Comparison of ENCODE assay signal across 23 cellular contexts in genomic region chr7:74725840-74726239, GRCh38. TPM values are rescaled to one million over a fixed set of nuclear protein-coding genes. Genes with fewer than 3 reads are reported as not detected.
DNase-seq lines count a peak whose midpoint lies in the region; ATAC-seq and TF ChIP-seq lines count a peak whose summit lies in the region.
"Had no signal": no experiment of that assay in that cellular context is flagged by ENCODE, and none has a peak within 500 bp of the region (broad histone marks: within the 10 kb centered on the region; RNA-seq: fewer than 3 reads in every experiment).

No MANE protein-coding gene starts in this region.

- peaks cover 2% of the 10 kb centered on the region for H3K4me1 Mint-ChIP-seq in activated CD8-positive, alpha-beta T cell treated with anti-CD3 and anti-CD28 coated beads for 36 hours (ENCODE audit: low read depth)
- H3K4me1 Mint-ChIP-seq in activated CD8-positive, alpha-beta T cell treated with anti-CD3 and anti-CD28 coated beads, Interleukin-2, amount 10 ng/mL, durations not matched to agents 7 days and 5 days (ENCODE audit: low read depth), result no peaks in the 10 kb centered on the region
- H3K4me1 Mint-ChIP-seq in CD8-positive, alpha-beta memory T cell, result peaks cover 0 to 5% (median 3%) of the 10 kb centered on the region in 3 donors
- H3K4me1 Mint-ChIP-seq in activated T-helper 17 cell treated with anti-CD3 and anti-CD28 coated beads, Interleukin-2, amount 50 U/mL, for 72 hours, result peaks cover 5% of the 10 kb centered on the region
- H3K4me1 Mint-ChIP-seq in chondrocyte (ENCODE audit: low read depth), result no peaks in the 10 kb centered on the region

- no peaks in the 10 kb centered on the region for H3K9me3 Mint-ChIP-seq in activated CD8-positive, alpha-beta T cell treated with anti-CD3 and anti-CD28 coated beads for 36 hours
- H3K9me3 Mint-ChIP-seq in activated CD8-positive, alpha-beta T cell treated with anti-CD3 and anti-CD28 coated beads, Interleukin-2, amount 10 ng/mL, durations not matched to agents 7 days and 5 days (ENCODE audit: insufficient read depth), result no peaks in the 10 kb centered on the region
- no peaks in the 10 kb centered on the region for H3K9me3 Mint-ChIP-seq in CD8-positive, alpha-beta memory T cell
- no peaks in the 10 kb centered on the region for H3K9me3 Mint-ChIP-seq in activated T-helper 17 cell treated with anti-CD3 and anti-CD28 coated beads, Interleukin-2, amount 50 U/mL, for 72 hours
- no peaks in the 10 kb centered on the region for H3K9me3 Mint-ChIP-seq in chondrocyte (ENCODE audit: low read depth)
- H3K9me3 Mint-ChIP-seq: CD4-positive, CD25-positive, alpha-beta regulatory T cell had no signal

- no peaks in the 10 kb centered on the region for H3K4me1 ChIP-seq in CD8-positive, alpha-beta memory T cell (ENCODE audit: insufficient read depth, low read length)
- H3K4me1 ChIP-seq in psoas muscle, result peaks cover 23% of the 10 kb centered on the region
- H3K4me1 ChIP-seq: BE2C had no signal

- H3K4me3 ChIP-seq in CD8-positive, alpha-beta memory T cell (ENCODE audit: low read length), result no peak overlapping the region
- no peak overlapping the region for H3K4me3 ChIP-seq in psoas muscle
- H3K4me3 ChIP-seq: GM12878, MG63 had no signal

- CTCF ChIA-PET in activated CD8-positive, alpha-beta T cell treated with anti-CD3 and anti-CD28 coated beads for 36 hours (lab: Charles Lee), result interaction anchor here (1.7 kb wide), 1 partner anchor 15 kb away, joined by 5 read pairs; no protein-coding TSS in a partner anchor
- CTCF ChIA-PET in activated CD8-positive, alpha-beta T cell treated with anti-CD3 and anti-CD28 coated beads, Interleukin-2, amount 10 ng/mL, durations not matched to agents 7 days and 5 days (lab: Charles Lee), result no interaction called here
- CTCF ChIA-PET in CD8-positive, alpha-beta memory T cell (lab: Charles Lee), result no interaction called here

- no peaks in the 10 kb centered on the region for H3K27me3 Mint-ChIP-seq in activated CD8-positive, alpha-beta T cell treated with anti-CD3 and anti-CD28 coated beads for 36 hours
- H3K27me3 Mint-ChIP-seq in activated CD8-positive, alpha-beta T cell treated with anti-CD3 and anti-CD28 coated beads, Interleukin-2, amount 10 ng/mL, durations not matched to agents 7 days and 5 days (ENCODE audit: low read depth), result no peaks in the 10 kb centered on the region
- H3K27me3 Mint-ChIP-seq in CD8-positive, alpha-beta memory T cell, result no peaks in the 10 kb centered on the region
- no peaks in the 10 kb centered on the region for H3K27me3 Mint-ChIP-seq in activated T-helper 17 cell treated with anti-CD3 and anti-CD28 coated beads, Interleukin-2, amount 50 U/mL, for 72 hours
- H3K27me3 Mint-ChIP-seq in chondrocyte (ENCODE audit: low read depth), result no peaks in the 10 kb centered on the region
- H3K27me3 Mint-ChIP-seq: CD4-positive, CD25-positive, alpha-beta regulatory T cell had no signal

- peaks cover 10% of the 10 kb centered on the region for H3K36me3 Mint-ChIP-seq in activated CD8-positive, alpha-beta T cell treated with anti-CD3 and anti-CD28 coated beads for 36 hours (ENCODE audit: low read depth)
- H3K36me3 Mint-ChIP-seq in activated CD8-positive, alpha-beta T cell treated with anti-CD3 and anti-CD28 coated beads, Interleukin-2, amount 10 ng/mL, durations not matched to agents 7 days and 5 days (ENCODE audit: low read depth), result peaks cover 14% of the 10 kb centered on the region
- peaks cover 0 to 43% (median 20%) of the 10 kb centered on the region in 3 donors for H3K36me3 Mint-ChIP-seq in CD8-positive, alpha-beta memory T cell
- peaks cover 42% of the 10 kb centered on the region for H3K36me3 Mint-ChIP-seq in activated T-helper 17 cell treated with anti-CD3 and anti-CD28 coated beads, Interleukin-2, amount 50 U/mL, for 72 hours (ENCODE audit: low read depth)
- H3K36me3 Mint-ChIP-seq in chondrocyte (ENCODE audit: low read depth), result peaks cover 12% of the 10 kb centered on the region

- no peaks in the 10 kb centered on the region for H3K27me3 ChIP-seq in CD8-positive, alpha-beta memory T cell (ENCODE audit: insufficient read depth, low read length, poor library complexity, severe bottlenecking)
- H3K27me3 ChIP-seq in psoas muscle (ENCODE audit: insufficient read depth in 3 of 3, low read length in 2 of 3), result no peaks in the 10 kb centered on the region
- H3K27me3 ChIP-seq: BE2C, MG63 had no signal

- ATAC-seq in activated CD8-positive, alpha-beta T cell treated with anti-CD3 and anti-CD28 coated beads for 36 hours, result no peak
- ATAC-seq in activated CD8-positive, alpha-beta T cell treated with anti-CD3 and anti-CD28 coated beads, Interleukin-2, amount 10 ng/mL, durations not matched to agents 7 days and 5 days, result no peak
- no peak for ATAC-seq in activated T-helper 17 cell treated with anti-CD3 and anti-CD28 coated beads, Interleukin-2, amount 50 U/mL, for 72 hours (replicated peaks)
- ATAC-seq in psoas muscle, result peak in 1 of 4 donors; percentile 38
- ATAC-seq: GM12878 had no signal

- no peak for TF ChIP-seq CTCF in activated CD8-positive, alpha-beta T cell treated with anti-CD3 and anti-CD28 coated beads for 36 hours (IDR thresholded peaks at IDR 0.05)
- TF ChIP-seq CTCF in psoas muscle (IDR thresholded peaks at IDR 0.05), result no peak
- no peak for TF ChIP-seq CTCF in chondrocyte (IDR thresholded peaks at IDR 0.05)

- no peaks in the 10 kb centered on the region for H3K9me3 ChIP-seq in CD8-positive, alpha-beta memory T cell (ENCODE audit: low read length)
- H3K9me3 ChIP-seq in psoas muscle, result no peaks in the 10 kb centered on the region
- H3K9me3 ChIP-seq: BE2C, MG63 had no signal

- intact Hi-C loops in activated CD8-positive, alpha-beta T cell treated with anti-CD3 and anti-CD28 coated beads for 36 hours (cut with micrococcal nuclease), result no loop called here
- intact Hi-C loops in psoas muscle (cut with DNase I), result loop anchor here in 1 of 2 donors (2.0 kb wide), 1 partner anchor 15 kb away; no protein-coding TSS in a partner anchor

- POLR2A ChIA-PET in activated CD8-positive, alpha-beta T cell treated with anti-CD3 and anti-CD28 coated beads for 36 hours (lab: Charles Lee), result no interaction called here
- POLR2A ChIA-PET in activated CD8-positive, alpha-beta T cell treated with anti-CD3 and anti-CD28 coated beads, Interleukin-2, amount 10 ng/mL, durations not matched to agents 7 days and 5 days (lab: Charles Lee), result no interaction called here
- POLR2A ChIA-PET in CD8-positive, alpha-beta memory T cell (lab: Charles Lee), result no interaction called here

- WGBS in psoas muscle, 3 donors, result 77 to 94% (median 86%) methylated on average over 1 of the region's 1 CpG

- no peak overlapping the region for H3K27ac ChIP-seq in CD8-positive, alpha-beta memory T cell (ENCODE audit: low read depth, low read length)
- peak overlapping the region; percentile 67 for H3K27ac ChIP-seq in psoas muscle

- peak overlapping the region; percentile 20 for H3K27ac Mint-ChIP-seq in activated CD8-positive, alpha-beta T cell treated with anti-CD3 and anti-CD28 coated beads for 36 hours
- no peak overlapping the region for H3K27ac Mint-ChIP-seq in activated CD8-positive, alpha-beta T cell treated with anti-CD3 and anti-CD28 coated beads, Interleukin-2, amount 10 ng/mL, durations not matched to agents 7 days and 5 days
- peak overlapping the region in 5 of 8 donors; percentile 26 to 84 (median 50) for H3K27ac Mint-ChIP-seq in CD8-positive, alpha-beta memory T cell
- peak overlapping the region; percentile 44 for H3K27ac Mint-ChIP-seq in activated T-helper 17 cell treated with anti-CD3 and anti-CD28 coated beads, Interleukin-2, amount 50 U/mL, for 72 hours
- H3K27ac Mint-ChIP-seq in chondrocyte (ENCODE audit: unreplicated experiment), result no peak overlapping the region

- no peak overlapping the region for H3K4me3 Mint-ChIP-seq in activated CD8-positive, alpha-beta T cell treated with anti-CD3 and anti-CD28 coated beads for 36 hours
- no peak overlapping the region for H3K4me3 Mint-ChIP-seq in activated CD8-positive, alpha-beta T cell treated with anti-CD3 and anti-CD28 coated beads, Interleukin-2, amount 10 ng/mL, durations not matched to agents 7 days and 5 days
- H3K4me3 Mint-ChIP-seq in CD8-positive, alpha-beta memory T cell, result no peak overlapping the region
- no peak overlapping the region for H3K4me3 Mint-ChIP-seq in activated T-helper 17 cell treated with anti-CD3 and anti-CD28 coated beads, Interleukin-2, amount 50 U/mL, for 72 hours
- no peak overlapping the region for H3K4me3 Mint-ChIP-seq in chondrocyte (ENCODE audit: unreplicated experiment)
- H3K4me3 Mint-ChIP-seq: CD4-positive, CD25-positive, alpha-beta regulatory T cell had no signal

- no peak for DNase-seq in activated CD8-positive, alpha-beta T cell treated with anti-CD3 and anti-CD28 coated beads for 36 hours
- DNase-seq in activated CD8-positive, alpha-beta T cell treated with anti-CD3 and anti-CD28 coated beads, Interleukin-2, amount 10 ng/mL, durations not matched to agents 7 days and 5 days, result no peak
- DNase-seq in CD8-positive, alpha-beta memory T cell, result no peak
- DNase-seq in psoas muscle (no peak), NOMO-1 treated with dmso at 0.1 percent for 144 hours (lab: John Stamatoyannopoulos, UW; ENCODE audit: unreplicated experiment) (no peak), occipital lobe (lab: John Stamatoyannopoulos, UW) (no peak), chondrocyte (ENCODE audit: low spot score) (no peak)
- DNase-seq: BE2C; CD4-positive, CD25-positive, alpha-beta regulatory T cell; DMS53; EL; HCEC 1CT; Kasumi-1; MG63; NCI-H1048; NCI-H1436; NCI-H2029; NCI-H2171 treated with DMSO at 0.1 percent for 48 hours; NCI-H446; NCI-H748 treated with DMSO at 0.1 percent for 48 hours had no signal

- peaks cover 4% of the 10 kb centered on the region for H3K36me3 ChIP-seq in CD8-positive, alpha-beta memory T cell (ENCODE audit: insufficient read depth, low read length)
- peaks cover 2 to 44% of the 10 kb centered on the region in 2 donors for H3K36me3 ChIP-seq in psoas muscle (ENCODE audit: insufficient read depth in 1 of 2, low read depth in 1 of 2)

RNA-seq across cellular contexts. Expression of gene NCF1, which starts 48.0 kb away (rescaled TPM):
- total RNA-seq in activated CD8-positive, alpha-beta T cell treated with anti-CD3 and anti-CD28 coated beads for 36 hours, result 1 to 10 TPM; 2.2 to 2.4 TPM
- total RNA-seq in activated CD8-positive, alpha-beta T cell treated with anti-CD3 and anti-CD28 coated beads, Interleukin-2, amount 10 ng/mL, durations not matched to agents 7 days and 5 days, result 1 to 10 TPM; 3.0 to 3.1 TPM
- under 1 TPM; 0.27 to 0.92 TPM for total RNA-seq in CD8-positive, alpha-beta memory T cell
- 7.7 TPM for polyA plus RNA-seq in CD8-positive, alpha-beta memory T cell
- total RNA-seq in activated T-helper 17 cell treated with anti-CD3 and anti-CD28 coated beads, Interleukin-2, amount 50 U/mL, for 72 hours, result 1 to 10 TPM in 1 of 2 donors, under 1 TPM in 1; 0.24 to 2.2 TPM
- total RNA-seq in psoas muscle (1 to 10 TPM in 3 of 4 donors, under 1 TPM in 1; 0.50 to 2.1 (median 1.7) TPM), occipital lobe (not detected), chondrocyte (not detected in 3 replicates)
- under 1 TPM; 0.35 to 0.51 (median 0.36) TPM for polyA plus RNA-seq in psoas muscle
- total RNA-seq: A172 had no signal

Comparison
In these comparisons a context has a peak if more than half of its experiments do, and no peak if none do; other contexts are left out.
1. H3K27ac Mint-ChIP-seq: peak in activated CD8-positive, alpha-beta T cell treated with anti-CD3 and anti-CD28 coated beads for 36 hours (single experiment), CD8-positive, alpha-beta memory T cell (5 of 8) and activated T-helper 17 cell treated with anti-CD3 and anti-CD28 coated beads, Interleukin-2, amount 50 U/mL, for 72 hours (single experiment); none in activated CD8-positive, alpha-beta T cell treated with anti-CD3 and anti-CD28 coated beads, Interleukin-2, amount 10 ng/mL, durations not matched to agents 7 days and 5 days (single experiment) and chondrocyte (single experiment).